In genomic region chr4:184374006-184374405, GRCh38 we compare ENCODE assay signal across 22 cellular contexts.
"Had no signal": no experiment of that assay in that cellular context is flagged by ENCODE, and none has a peak within 500 bp of the region (broad histone marks: within the 10 kb centered on the region; RNA-seq: fewer than 3 reads in every experiment).

No MANE protein-coding gene starts in this region.

- ATAC-seq: activated T-cell treated with anti-CD3 and anti-CD28 coated beads, Interleukin-2, amount 50 U/mL, for 4 hours; PC-3; T-cell had no signal

- DNase-seq: activated B cell treated with CpG ODN at 0.5 μM for 24 hours; activated CD4-positive, alpha-beta T cell treated with anti-CD3 and anti-CD28 coated beads for 1 hour; activated CD4-positive, alpha-beta T cell treated with anti-CD3 and anti-CD28 coated beads, Interleukin-2, amount 50 U/mL, for 4 hours; activated CD8-positive, alpha-beta memory T cell treated with anti-CD3 and anti-CD28 coated beads for 24 hours; activated T-cell treated with anti-CD3 and anti-CD28 coated beads, Interleukin-2, amount 50 U/mL, for 4 hours; adrenal gland; aorta; caudate nucleus; IMR-90; KBM-7; NCI-H1048; NCI-H146; NCI-H187 treated with DMSO at 0.1 percent for 48 hours; NCI-H2081 treated with DMSO at 0.1 percent for 48 hours; NCI-H446; NCI-H524; PC-3; SHP77 treated with DMSO at 0.1 percent for 48 hours; T-cell; T-helper 2 cell; T1000 had no signal

- H3K27me3 Mint-ChIP-seq: activated B cell treated with CpG ODN at 0.5 μM for 24 hours; activated naive CD4-positive, alpha-beta T cell treated with anti-CD3 and anti-CD28 coated beads, Interleukin-2, amount 50 U/mL, for 24 hours; T-cell had no signal

- H3K4me3 Mint-ChIP-seq: activated B cell treated with CpG ODN at 0.5 μM for 24 hours; activated naive CD4-positive, alpha-beta T cell treated with anti-CD3 and anti-CD28 coated beads, Interleukin-2, amount 50 U/mL, for 24 hours; activated T-cell treated with anti-CD3 and anti-CD28 coated beads, Interleukin-2, amount 50 U/mL, for 4 hours; T-cell had no signal

- H3K9me3 Mint-ChIP-seq: activated naive CD4-positive, alpha-beta T cell treated with anti-CD3 and anti-CD28 coated beads, Interleukin-2, amount 50 U/mL, for 24 hours; activated T-cell treated with anti-CD3 and anti-CD28 coated beads, Interleukin-2, amount 50 U/mL, for 4 hours; T-cell had no signal

- H3K36me3 Mint-ChIP-seq: T-cell had no signal

- H3K27ac Mint-ChIP-seq: activated B cell treated with CpG ODN at 0.5 μM for 24 hours; activated naive CD4-positive, alpha-beta T cell treated with anti-CD3 and anti-CD28 coated beads, Interleukin-2, amount 50 U/mL, for 24 hours; T-cell had no signal
